In the genomic region with DNA sequence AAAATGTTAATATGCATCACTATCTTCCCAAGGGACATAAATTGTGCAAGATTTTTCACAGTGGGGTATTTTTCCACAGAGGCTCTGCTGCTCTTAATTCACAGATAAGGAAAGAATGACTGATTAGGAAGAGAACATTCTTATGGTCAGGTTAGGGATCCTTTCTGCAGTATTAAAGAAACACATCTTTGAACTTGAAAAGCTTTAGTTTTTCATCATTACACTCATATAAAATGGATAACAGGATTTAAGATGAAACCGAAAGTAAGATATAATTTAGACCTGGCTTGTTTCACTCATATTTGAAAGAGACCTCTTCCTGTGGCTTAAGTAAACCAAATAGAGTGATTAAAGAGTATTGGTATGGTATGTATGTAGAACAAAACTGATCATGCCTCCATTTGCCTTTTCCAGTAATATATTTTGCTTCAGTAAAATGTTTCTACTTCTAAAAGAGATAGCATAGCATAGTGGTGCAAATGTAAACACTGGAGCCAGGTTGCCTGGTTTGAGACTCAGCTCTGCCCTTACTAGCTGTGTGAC, we compare ENCODE assay signal across 17 cellular contexts.
DNase-seq lines count a peak whose midpoint lies in the region; ATAC-seq and TF ChIP-seq lines count a peak whose summit lies in the region.
"Had no signal": no experiment of that assay in that cellular context is flagged by ENCODE, and none has a peak within 500 bp of the region (broad histone marks: within the 10 kb centered on the region; RNA-seq: fewer than 3 reads in every experiment).

No MANE protein-coding gene starts in this region.

- H3K4me1 ChIP-seq in upper lobe of right lung: no peaks in the 10 kb centered on the region
- H3K4me1 ChIP-seq: uterus had no signal

- peak; percentile 22 for DNase-seq in GM03348 (ENCODE audit: low spot score)
- DNase-seq in NCI-H226: peak; percentile 46
- peak; percentile 76 to 80 for DNase-seq in cardiac fibroblast (ENCODE audit: low read depth in 2 of 2)
- DNase-seq in renal cortical epithelial cell (ENCODE audit: low read depth): peak; percentile 18
- DNase-seq in NCI-H2081 treated with DMSO at 0.1 percent for 48 hours (lab: John Stamatoyannopoulos, UW): no peak
- no peak for DNase-seq in upper lobe of right lung
- no peak for DNase-seq in NCI-H2081 (lab: John Stamatoyannopoulos, UW)
- DNase-seq: activated B cell treated with CpG ODN at 0.5 μM for 24 hours; activated naive CD4-positive, alpha-beta T cell treated with anti-CD3 and anti-CD28 coated beads, Interleukin-2, amount 50 U/mL, for 16 hours; CD8-positive, alpha-beta memory T cell; cerebellar nuclear complex; erythroblast; H7; stimulated activated naive CD4-positive, alpha-beta T cell treated with Interleukin-2 at 50 U/mL for 16 hours; uterus had no signal

- H3K4me3 ChIP-seq in cardiac fibroblast (replicated peaks in 1 of 2; ENCODE audit: low read depth in 2 of 2, low read length in 2 of 2) (peak overlapping the region in 1 of 2 donors; percentile 25), upper lobe of right lung (no peak overlapping the region)
- H3K4me3 ChIP-seq: lung, uterus had no signal

- no peaks in the 10 kb centered on the region for H3K27me3 ChIP-seq in upper lobe of right lung
- H3K27me3 ChIP-seq: uterus had no signal

- ATAC-seq in upper lobe of right lung (no peak), HG03196 (IDR thresholded peaks at IDR 0.05; ENCODE audit: unreplicated experiment) (no peak)

- H3K27ac ChIP-seq in upper lobe of right lung: no peak overlapping the region
- H3K27ac ChIP-seq: uterus had no signal

- TF ChIP-seq CTCF in cardiac fibroblast (IDR thresholded peaks at IDR 0.05; ENCODE audit: low read depth, low read length): no peak
- TF ChIP-seq CTCF in upper lobe of right lung (IDR thresholded peaks at IDR 0.05): no peak

- intact Hi-C loops in upper lobe of right lung (cut with DNase I): no loop called here

- H3K36me3 ChIP-seq in upper lobe of right lung: no peaks in the 10 kb centered on the region
- H3K36me3 ChIP-seq: uterus had no signal

- H3K9me3 ChIP-seq in upper lobe of right lung: no peaks in the 10 kb centered on the region
- H3K9me3 ChIP-seq: uterus had no signal

Comparison
In these comparisons a context has a peak if more than half of its experiments do, and no peak if none do; other contexts are left out.
1. DNase-seq: peak in GM03348 (single experiment), NCI-H226 (single experiment), cardiac fibroblast (2 of 2) and renal cortical epithelial cell (single experiment); none in NCI-H2081 treated with DMSO at 0.1 percent for 48 hours (single experiment), upper lobe of right lung (single experiment) and NCI-H2081 (0 of 2).